ENCODE assay signal across 16 cellular contexts in genomic region chr4:26468283-26468949, GRCh38. TPM values are rescaled to one million over a fixed set of nuclear protein-coding genes. Genes with fewer than 3 reads are reported as not detected.
A peak's percentile ranks its signal among the peaks of the same experiment; 100 is the strongest.
DNase-seq lines count a peak whose midpoint lies in the region; TF ChIP-seq lines count a peak whose summit lies in the region.
"Had no signal": no experiment of that assay in that cellular context is flagged by ENCODE, and none has a peak within 500 bp of the region (broad histone marks: within the 10 kb centered on the region; RNA-seq: fewer than 3 reads in every experiment).

No MANE protein-coding gene starts in this region.

- H3K56ac ChIP-seq in H9 (ENCODE audit: insufficient read length, low read depth, low read length), result peak overlapping the region; percentile 18

- H3K4me1 ChIP-seq in H9 (ENCODE audit: insufficient read depth, low read length), result peaks cover 2% of the 10 kb centered on the region; the same call in 1 of the 2 replicates
- no peaks in the 10 kb centered on the region for H3K4me1 ChIP-seq in Karpas-422 (ENCODE audit: low read length)
- no peaks in the 10 kb centered on the region for H3K4me1 ChIP-seq in endodermal cell (ENCODE audit: control insufficient read depth, insufficient read depth, low read length)
- H3K4me1 ChIP-seq: Caco-2 had no signal

- H4K20me1 ChIP-seq in H9 (ENCODE audit: control insufficient read depth, insufficient read depth, insufficient read length) (no peaks in the 10 kb centered on the region), Karpas-422 (ENCODE audit: insufficient read depth, low read depth, low read length) (no peaks in the 10 kb centered on the region)

- H3K4me3 ChIP-seq in Karpas-422 (ENCODE audit: low read length) (no peak overlapping the region), endodermal cell (ENCODE audit: low read length) (no peak overlapping the region), foreskin fibroblast (ENCODE audit: low read depth in 1 of 2, low read length in 2 of 2) (no peak overlapping the region)
- H3K4me3 ChIP-seq: GM23248 had no signal

- H3K9me3 ChIP-seq in H9 (ENCODE audit: control insufficient read depth, low read depth, low read length), result no peaks in the 10 kb centered on the region
- H3K9me3 ChIP-seq in Karpas-422 (ENCODE audit: low read length), result peaks cover 2% of the 10 kb centered on the region; the same call in 1 of the 2 replicates
- no peaks in the 10 kb centered on the region for H3K9me3 ChIP-seq in endodermal cell (ENCODE audit: control insufficient read depth, low read length)

- H3K4me3 Mint-ChIP-seq in H9 (no peak overlapping the region), endodermal cell (no peak overlapping the region), type B pancreatic cell (no peak overlapping the region)
- H3K4me3 Mint-ChIP-seq: CD4-positive, alpha-beta T cell had no signal

- no peak overlapping the region for H3K27ac Mint-ChIP-seq in H9
- H3K27ac Mint-ChIP-seq in endodermal cell, result no peak overlapping the region
- H3K27ac Mint-ChIP-seq in type B pancreatic cell, result no peak overlapping the region
- H3K27ac Mint-ChIP-seq: CD4-positive, alpha-beta T cell had no signal

- H4K5ac ChIP-seq in H9 (ENCODE audit: insufficient read length, low read depth, low read length), result no peak overlapping the region

- no peak overlapping the region for H4K8ac ChIP-seq in H9 (replicated peaks; ENCODE audit: insufficient read length, low read depth, low read length)

- no peaks in the 10 kb centered on the region for H3K23me2 ChIP-seq in H9 (ENCODE audit: insufficient read length, low read depth, low read length, poor library complexity, severe bottlenecking)

- H3K4me2 ChIP-seq in H9 (ENCODE audit: insufficient read depth, insufficient read length, low read length) (no peak overlapping the region), Karpas-422 (ENCODE audit: low read depth, low read length, poor library complexity, severe bottlenecking) (no peak overlapping the region)

- H3K9me3 Mint-ChIP-seq in H9 (peaks cover 0 to 4% of the 10 kb centered on the region in 2 experiments; a peak in 3 of 5 replicates), endodermal cell (no peaks in the 10 kb centered on the region), type B pancreatic cell (no peaks in the 10 kb centered on the region)
- H3K9me3 Mint-ChIP-seq: CD4-positive, alpha-beta T cell had no signal

- H2BK15ac ChIP-seq in H9 (ENCODE audit: low read depth, low read length), result no peak overlapping the region

- no peak overlapping the region for H2AK5ac ChIP-seq in H9 (ENCODE audit: insufficient read length, low read length)

- no peak overlapping the region for H2BK120ac ChIP-seq in H9 (ENCODE audit: low read depth, low read length, poor library complexity, severe bottlenecking)

- H3K36me3 ChIP-seq in Karpas-422 (ENCODE audit: insufficient read depth, low read length) (no peaks in the 10 kb centered on the region), endodermal cell (ENCODE audit: control insufficient read depth, insufficient read depth, low read length) (no peaks in the 10 kb centered on the region)

- H3K4ac ChIP-seq in H9 (ENCODE audit: low read depth, low read length), result no peak overlapping the region

- H2BK5ac ChIP-seq in H9 (ENCODE audit: insufficient read length, low read length), result no peak overlapping the region

- H3K23ac ChIP-seq in H9 (ENCODE audit: insufficient read length, low read depth, low read length), result no peak overlapping the region

- H3K18ac ChIP-seq in H9 (ENCODE audit: insufficient read length, low read depth, low read length), result no peak overlapping the region

- H2AFZ ChIP-seq in H9 (ENCODE audit: low read length) (no peak overlapping the region), Karpas-422 (ENCODE audit: low read length) (no peak overlapping the region)
- H2AFZ ChIP-seq: GM23248 had no signal

- no peak overlapping the region for H3T11ph ChIP-seq in H9 (ENCODE audit: low read length)

- no peak overlapping the region for H3K27ac ChIP-seq in H9 (ENCODE audit: insufficient read length, low read depth, low read length)
- H3K27ac ChIP-seq in Karpas-422 (ENCODE audit: low read length), result no peak overlapping the region
- H3K27ac ChIP-seq in endodermal cell (ENCODE audit: low read depth, low read length), result no peak overlapping the region
- H3K27ac ChIP-seq: C4-2B, GM23248, HL-60 had no signal

- no peak for DNase-seq in H9
- DNase-seq in Karpas-422, result peak; percentile 20
- DNase-seq in endodermal cell, result peak; percentile 15
- peak; percentile 36 for DNase-seq in type B pancreatic cell (ENCODE audit: extremely low spot score, unreplicated experiment)
- no peak for DNase-seq in foreskin fibroblast
- DNase-seq in AG08395 (ENCODE audit: low spot score), result no peak
- no peak for DNase-seq in activated CD4-positive, alpha-beta T cell treated with anti-CD3 and anti-CD28 coated beads for 48 hours
- DNase-seq: ACHN; AML-193; Caco-2; CD4-positive, alpha-beta T cell; GM23248; H7 had no signal

- H3K27me3 Mint-ChIP-seq in H9 (ENCODE audit: low read depth), result no peaks in the 10 kb centered on the region; the same call in none of the 2 replicates
- peaks cover 2% of the 10 kb centered on the region for H3K27me3 Mint-ChIP-seq in endodermal cell (ENCODE audit: insufficient read depth)
- peaks cover 18% of the 10 kb centered on the region for H3K27me3 Mint-ChIP-seq in type B pancreatic cell
- H3K27me3 Mint-ChIP-seq: CD4-positive, alpha-beta T cell had no signal

- H3K4me1 Mint-ChIP-seq in H9 (peaks cover 11 to 13% of the 10 kb centered on the region in 2 experiments), endodermal cell (peaks cover 2% of the 10 kb centered on the region), type B pancreatic cell (ENCODE audit: unreplicated experiment) (no peaks in the 10 kb centered on the region)

- H3K27me3 ChIP-seq in H9 (ENCODE audit: insufficient read depth, low read length), result no peaks in the 10 kb centered on the region
- no peaks in the 10 kb centered on the region; the same call in 1 of the 2 replicates for H3K27me3 ChIP-seq in Karpas-422 (ENCODE audit: low read length)
- peaks cover 7% of the 10 kb centered on the region for H3K27me3 ChIP-seq in endodermal cell (ENCODE audit: control insufficient read depth, insufficient read depth, low read length, poor library complexity, severe bottlenecking)

- H2BK20ac ChIP-seq in H9 (ENCODE audit: low read depth, low read length, poor library complexity, severe bottlenecking), result no peak overlapping the region

- H3K9me2 ChIP-seq in Karpas-422 (replicated peaks; ENCODE audit: insufficient read depth, low read length), result no peaks in the 10 kb centered on the region

- H3K79me2 ChIP-seq in H9 (ENCODE audit: insufficient read depth, low read length) (no peaks in the 10 kb centered on the region), Karpas-422 (ENCODE audit: low read length) (no peaks in the 10 kb centered on the region)

- H3K9ac ChIP-seq in H9 (ENCODE audit: extremely low read depth, insufficient read length, low read length) (no peak overlapping the region), Karpas-422 (ENCODE audit: low read length) (no peak overlapping the region), endodermal cell (ENCODE audit: extremely low read depth, low read length, poor library complexity, severe bottlenecking) (no peak overlapping the region)
- H3K9ac ChIP-seq: GM23248 had no signal

- no peak overlapping the region for H3K14ac ChIP-seq in H9 (ENCODE audit: insufficient read depth, low read length)

- WGBS in H9 (ENCODE audit: extremely low coverage, insufficient read length, low lambda C conversion rate), result no CpG with 5 or more reads among the region's 9 CpGs
- WGBS in endodermal cell (ENCODE audit: insufficient coverage in 1 of 2, insufficient read length in 1 of 2), 2 experiments, result 75 to 84% methylated on average over 8 to 9 of the region's 9 CpGs

- H2BK12ac ChIP-seq in H9 (ENCODE audit: insufficient read length, low read depth, low read length), result no peak overlapping the region

- H3K79me1 ChIP-seq in H9 (ENCODE audit: insufficient read depth, low read depth, low read length, poor library complexity, severe bottlenecking), result no peaks in the 10 kb centered on the region

- no peaks in the 10 kb centered on the region; a peak in 2 of 7 replicates for H3K36me3 Mint-ChIP-seq in H9 (ENCODE audit: insufficient read depth in 1 of 3, low read depth in 3 of 3)
- H3K36me3 Mint-ChIP-seq in endodermal cell (ENCODE audit: low read depth), result no peaks in the 10 kb centered on the region
- no peaks in the 10 kb centered on the region for H3K36me3 Mint-ChIP-seq in type B pancreatic cell

- H4K91ac ChIP-seq in H9 (ENCODE audit: insufficient read length, low read depth, low read length), result no peak overlapping the region

- TF ChIP-seq CTCF in H9 (conservative IDR thresholded peaks at IDR 0.05) (no peak), endodermal cell (conservative IDR thresholded peaks at IDR 0.05) (no peak), type B pancreatic cell (conservative IDR thresholded peaks at IDR 0.05) (no peak), foreskin fibroblast (IDR thresholded peaks at IDR 0.05; ENCODE audit: low read depth, low read length) (no peak)

RNA-seq across cellular contexts. Expression of gene CCKAR, which starts 21.9 kb away (rescaled TPM):
- not detected in 2 replicates for total RNA-seq in H9 (2021)
- total RNA-seq in Karpas-422 (2014; rRNA removed; shearing (Covaris generic); ENCODE audit: low replicate concordance), result not detected in 2 replicates
- not detected for total RNA-seq in endodermal cell
- polyA plus RNA-seq in endodermal cell (2013, experiment 1 of 2), result not detected
- not detected for polyA plus RNA-seq in endodermal cell (2013, experiment 2 of 2)
- total RNA-seq in type B pancreatic cell (ENCODE audit: low replicate concordance), result 4.3 and 13.7 TPM in 2 replicates
- total RNA-seq: CD4-positive, alpha-beta T cell; GM23248; H7; HT1080 had no signal
- polyA plus RNA-seq: GM23248 had no signal

Comparison
In these comparisons a context has a peak if more than half of its experiments do, and no peak if none do; other contexts are left out.
1. DNase-seq: peak in Karpas-422 (single experiment), endodermal cell (single experiment) and type B pancreatic cell (single experiment); none in H9 (single experiment), foreskin fibroblast (0 of 2), AG08395 (single experiment) and activated CD4-positive, alpha-beta T cell treated with anti-CD3 and anti-CD28 coated beads for 48 hours (single experiment).